Comparison of ENCODE assay signal across 40 cellular contexts in the genomic region with DNA sequence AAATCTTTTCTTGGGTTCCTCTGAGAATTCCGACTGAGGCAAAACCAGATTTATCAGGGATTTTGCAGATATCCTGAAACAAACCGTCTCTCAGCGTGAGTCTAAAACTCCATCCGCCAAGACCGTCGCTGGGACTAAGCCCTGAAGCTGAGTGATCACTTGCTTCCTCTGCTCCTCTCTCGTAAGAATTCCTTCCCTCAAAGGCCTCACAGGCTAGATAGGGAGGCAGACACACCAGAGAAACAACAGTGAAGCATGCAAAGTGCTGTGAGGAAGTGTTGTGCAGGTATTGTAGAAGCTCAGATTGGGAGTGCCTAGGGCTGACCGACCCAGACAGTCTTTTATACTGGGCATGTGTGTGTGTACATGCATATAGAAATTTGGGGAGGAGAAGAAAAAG.
"Had no signal": no experiment of that assay in that cellular context is flagged by ENCODE, and none has a peak within 500 bp of the region (broad histone marks: within the 10 kb centered on the region; RNA-seq: fewer than 3 reads in every experiment).

No MANE protein-coding gene starts in this region.

- FAIRE-seq: bronchial epithelial cell, TTC549 had no signal

- H3K36me3 ChIP-seq: ascending aorta, cardiac muscle cell had no signal

- H3K9me3 Mint-ChIP-seq: activated T-helper 1 cell treated with anti-CD3 and anti-CD28 coated beads, Interleukin-12 subunit alpha, Interleukin-12 subunit beta, Interleukin-2, Interleukin-4 antibody, amounts not matched to agents 30 ng/mL and 10 ng/mL and 1 ng/mL, durations not matched to agents 14 hours and 24 hours and 36 hours had no signal

- ATAC-seq: activated CD4-positive, alpha-beta T cell treated with anti-CD3 and anti-CD28 coated beads for 36 hours; activated CD4-positive, CD25-positive, alpha-beta regulatory T cell treated with anti-CD3 and anti-CD28 coated beads, Interleukin-2, amount 50 U/mL, for 24 hours; activated CD8-positive, alpha-beta memory T cell treated with anti-CD3 and anti-CD28 coated beads, Interleukin-2, amount 10 ng/mL, durations not matched to agents 7 days and 5 days; activated CD8-positive, alpha-beta T cell treated with anti-CD3 and anti-CD28 coated beads, Interleukin-2, amount 10 ng/mL, durations not matched to agents 7 days and 5 days; activated naive CD8-positive, alpha-beta T cell treated with anti-CD3 and anti-CD28 coated beads, Interleukin-2, amount 50 U/mL, for 24 hours; activated T-cell treated with anti-CD3 and anti-CD28 coated beads, Interleukin-2, amount 50 U/mL, for 72 hours; activated T-helper 17 cell treated with anti-CD3 and anti-CD28 coated beads, Interleukin-2, amount 50 U/mL, for 72 hours had no signal

- H3K9me3 ChIP-seq: ascending aorta had no signal

- H3K4me3 ChIP-seq: ascending aorta, cardiac muscle cell had no signal

- H3K4me3 Mint-ChIP-seq: activated CD4-positive, alpha-beta memory T cell treated with anti-CD3 and anti-CD28 coated beads, Interleukin-2, amount 10 ng/mL, durations not matched to agents 7 days and 5 days; activated CD4-positive, alpha-beta T cell treated with anti-CD3 and anti-CD28 coated beads for 36 hours; activated CD4-positive, alpha-beta T cell treated with anti-CD3 and anti-CD28 coated beads, Interleukin-2, amount 10 ng/mL, durations not matched to agents 7 days and 5 days; activated CD8-positive, alpha-beta memory T cell treated with anti-CD3 and anti-CD28 coated beads, Interleukin-2, amount 10 ng/mL, durations not matched to agents 7 days and 5 days; activated CD8-positive, alpha-beta T cell treated with anti-CD3 and anti-CD28 coated beads, Interleukin-2, amount 10 ng/mL, durations not matched to agents 7 days and 5 days; activated naive CD4-positive, alpha-beta T cell treated with anti-CD3 and anti-CD28 coated beads, Interleukin-2, amount 10 ng/mL, durations not matched to agents 7 days and 5 days; activated naive CD4-positive, alpha-beta T cell treated with anti-CD3 and anti-CD28 coated beads, Interleukin-2, amount 50 U/mL, for 24 hours; activated naive CD8-positive, alpha-beta T cell; activated naive CD8-positive, alpha-beta T cell treated with anti-CD3 and anti-CD28 coated beads, Interleukin-2, amount 10 ng/mL, durations not matched to agents 7 days and 5 days; activated naive CD8-positive, alpha-beta T cell treated with anti-CD3 and anti-CD28 coated beads, Interleukin-2, amount 50 U/mL, for 24 hours; activated T-cell treated with anti-CD3 and anti-CD28 coated beads, Interleukin-2, amount 50 U/mL, for 24 hours; activated T-cell treated with anti-CD3 and anti-CD28 coated beads, Interleukin-2, amount 50 U/mL, for 72 hours; activated T-helper 1 cell treated with anti-CD3 and anti-CD28 coated beads, Interleukin-12 subunit alpha, Interleukin-12 subunit beta, Interleukin-2, Interleukin-4 antibody, amounts not matched to agents 30 ng/mL and 10 ng/mL and 1 ng/mL, durations not matched to agents 14 hours and 24 hours and 36 hours; activated T-helper 17 cell treated with anti-CD3 and anti-CD28 coated beads, Interleukin-2, amount 50 U/mL, for 72 hours; brain; central memory CD8-positive, alpha-beta T cell; T-helper 1 cell treated with Interleukin-12 subunit alpha and Interleukin-12 subunit beta and Interleukin-4 antibody, amounts not matched to agents 30 μg/mL and 1 μg/mL, for 36 hours; T-helper 2 cell treated with Interferon-gamma antibody and Interleukin-4, amounts not matched to agents 5 μg/mL and 100 μg/mL, for 36 hours had no signal

- H3K36me3 Mint-ChIP-seq: activated CD8-positive, alpha-beta memory T cell treated with anti-CD3 and anti-CD28 coated beads, Interleukin-2, amount 10 ng/mL, durations not matched to agents 7 days and 5 days; activated naive CD4-positive, alpha-beta T cell treated with anti-CD3 and anti-CD28 coated beads, Interleukin-2, amount 10 ng/mL, durations not matched to agents 7 days and 5 days; activated naive CD4-positive, alpha-beta T cell treated with anti-CD3 and anti-CD28 coated beads, Interleukin-2, amount 50 U/mL, for 24 hours; activated naive CD8-positive, alpha-beta T cell; activated naive CD8-positive, alpha-beta T cell treated with anti-CD3 and anti-CD28 coated beads, Interleukin-2, amount 10 ng/mL, durations not matched to agents 7 days and 5 days; brain had no signal

- H3K4me1 ChIP-seq: ascending aorta had no signal

- H3K27ac ChIP-seq: ascending aorta, cardiac muscle cell, VCaP had no signal

- H3K27ac Mint-ChIP-seq: activated CD4-positive, alpha-beta memory T cell treated with anti-CD3 and anti-CD28 coated beads, Interleukin-2, amount 10 ng/mL, durations not matched to agents 7 days and 5 days; activated CD4-positive, alpha-beta T cell treated with anti-CD3 and anti-CD28 coated beads for 36 hours; activated CD4-positive, alpha-beta T cell treated with anti-CD3 and anti-CD28 coated beads, Interleukin-2, amount 10 ng/mL, durations not matched to agents 7 days and 5 days; activated CD8-positive, alpha-beta memory T cell treated with anti-CD3 and anti-CD28 coated beads, Interleukin-2, amount 10 ng/mL, durations not matched to agents 7 days and 5 days; activated CD8-positive, alpha-beta T cell treated with anti-CD3 and anti-CD28 coated beads, Interleukin-2, amount 10 ng/mL, durations not matched to agents 7 days and 5 days; activated naive CD4-positive, alpha-beta T cell treated with anti-CD3 and anti-CD28 coated beads, Interleukin-2, amount 10 ng/mL, durations not matched to agents 7 days and 5 days; activated naive CD4-positive, alpha-beta T cell treated with anti-CD3 and anti-CD28 coated beads, Interleukin-2, amount 50 U/mL, for 24 hours; activated naive CD8-positive, alpha-beta T cell; activated naive CD8-positive, alpha-beta T cell treated with anti-CD3 and anti-CD28 coated beads, Interleukin-2, amount 10 ng/mL, durations not matched to agents 7 days and 5 days; activated naive CD8-positive, alpha-beta T cell treated with anti-CD3 and anti-CD28 coated beads, Interleukin-2, amount 50 U/mL, for 24 hours; activated T-cell treated with anti-CD3 and anti-CD28 coated beads, Interleukin-2, amount 50 U/mL, for 24 hours; activated T-cell treated with anti-CD3 and anti-CD28 coated beads, Interleukin-2, amount 50 U/mL, for 72 hours; activated T-helper 1 cell treated with anti-CD3 and anti-CD28 coated beads, Interleukin-12 subunit alpha, Interleukin-12 subunit beta, Interleukin-2, Interleukin-4 antibody, amounts not matched to agents 30 ng/mL and 10 ng/mL and 1 ng/mL, durations not matched to agents 14 hours and 24 hours and 36 hours; activated T-helper 17 cell treated with anti-CD3 and anti-CD28 coated beads, Interleukin-2, amount 50 U/mL, for 72 hours; brain; T-helper 1 cell treated with Interleukin-12 subunit alpha and Interleukin-12 subunit beta and Interleukin-4 antibody, amounts not matched to agents 30 μg/mL and 1 μg/mL, for 36 hours; T-helper 2 cell treated with Interferon-gamma antibody and Interleukin-4, amounts not matched to agents 5 μg/mL and 100 μg/mL, for 36 hours had no signal

- DNase-seq: activated CD4-positive, alpha-beta memory T cell treated with anti-CD3 and anti-CD28 coated beads, Interleukin-2, amount 10 ng/mL, durations not matched to agents 7 days and 5 days; activated CD4-positive, alpha-beta T cell treated with anti-CD3 and anti-CD28 coated beads for 1 hour; activated CD4-positive, alpha-beta T cell treated with anti-CD3 and anti-CD28 coated beads for 36 hours; activated CD4-positive, alpha-beta T cell treated with anti-CD3 and anti-CD28 coated beads for 48 hours; activated CD4-positive, alpha-beta T cell treated with anti-CD3 and anti-CD28 coated beads, Interleukin-2, amount 10 ng/mL, durations not matched to agents 7 days and 5 days; activated CD4-positive, alpha-beta T cell treated with anti-CD3 and anti-CD28 coated beads, Interleukin-2, amount 50 U/mL, for 48 hours; activated CD4-positive, CD25-positive, alpha-beta regulatory T cell; activated CD8-positive, alpha-beta memory T cell treated with anti-CD3 and anti-CD28 coated beads for 24 hours; activated CD8-positive, alpha-beta memory T cell treated with anti-CD3 and anti-CD28 coated beads, Interleukin-2, amount 10 ng/mL, durations not matched to agents 7 days and 5 days; activated CD8-positive, alpha-beta memory T cell treated with anti-CD3 and anti-CD28 coated beads, Interleukin-2, amount 50 U/mL, for 48 hours; activated CD8-positive, alpha-beta T cell treated with anti-CD3 and anti-CD28 coated beads, Interleukin-2, amount 10 ng/mL, durations not matched to agents 7 days and 5 days; activated effector memory CD4-positive, alpha-beta T cell treated with anti-CD3 and anti-CD28 coated beads, Interleukin-2, amount 50 U/mL, for 16 hours; activated gamma-delta T cell treated with Interleukin-2 at 50 U/mL for 16 hours; activated naive CD4-positive, alpha-beta T cell treated with anti-CD3 and anti-CD28 coated beads, Interleukin-2, amount 10 ng/mL, durations not matched to agents 7 days and 5 days; activated naive CD4-positive, alpha-beta T cell treated with Interleukin-2 at 50 U/mL for 16 hours; activated naive CD8-positive, alpha-beta T cell treated with anti-CD3 and anti-CD28 coated beads, Interleukin-2, amount 10 ng/mL, durations not matched to agents 7 days and 5 days; activated naive CD8-positive, alpha-beta T cell treated with anti-CD3 and anti-CD28 coated beads, Interleukin-2, amount 50 U/mL, for 24 hours; activated T-cell treated with anti-CD3 and anti-CD28 coated beads, Interleukin-2, amount 50 U/mL, for 24 hours; activated T-cell treated with anti-CD3 and anti-CD28 coated beads, Interleukin-2, amount 50 U/mL, for 72 hours; amygdala; anterior cingulate cortex; caudate nucleus; cerebellar nuclear complex; T-helper 1 cell; T-helper 2 cell; T-helper 9 cell had no signal

- H3K27me3 ChIP-seq: ascending aorta, cardiac muscle cell had no signal

- H3K4me1 Mint-ChIP-seq: activated CD4-positive, alpha-beta memory T cell treated with anti-CD3 and anti-CD28 coated beads, Interleukin-2, amount 10 ng/mL, durations not matched to agents 7 days and 5 days; activated CD4-positive, alpha-beta T cell treated with anti-CD3 and anti-CD28 coated beads for 36 hours; activated CD4-positive, alpha-beta T cell treated with anti-CD3 and anti-CD28 coated beads, Interleukin-2, amount 10 ng/mL, durations not matched to agents 7 days and 5 days; activated CD8-positive, alpha-beta memory T cell treated with anti-CD3 and anti-CD28 coated beads, Interleukin-2, amount 10 ng/mL, durations not matched to agents 7 days and 5 days; activated naive CD4-positive, alpha-beta T cell treated with anti-CD3 and anti-CD28 coated beads, Interleukin-2, amount 10 ng/mL, durations not matched to agents 7 days and 5 days; activated naive CD4-positive, alpha-beta T cell treated with anti-CD3 and anti-CD28 coated beads, Interleukin-2, amount 50 U/mL, for 24 hours; activated naive CD8-positive, alpha-beta T cell treated with anti-CD3 and anti-CD28 coated beads, Interleukin-2, amount 10 ng/mL, durations not matched to agents 7 days and 5 days; activated naive CD8-positive, alpha-beta T cell treated with anti-CD3 and anti-CD28 coated beads, Interleukin-2, amount 50 U/mL, for 24 hours; activated T-helper 17 cell treated with anti-CD3 and anti-CD28 coated beads, Interleukin-2, amount 50 U/mL, for 72 hours; central memory CD8-positive, alpha-beta T cell had no signal

- H3K27me3 Mint-ChIP-seq: activated CD4-positive, alpha-beta memory T cell treated with anti-CD3 and anti-CD28 coated beads, Interleukin-2, amount 10 ng/mL, durations not matched to agents 7 days and 5 days; activated CD4-positive, alpha-beta T cell treated with anti-CD3 and anti-CD28 coated beads for 36 hours; activated CD4-positive, alpha-beta T cell treated with anti-CD3 and anti-CD28 coated beads, Interleukin-2, amount 10 ng/mL, durations not matched to agents 7 days and 5 days; activated CD8-positive, alpha-beta memory T cell treated with anti-CD3 and anti-CD28 coated beads, Interleukin-2, amount 10 ng/mL, durations not matched to agents 7 days and 5 days; activated naive CD4-positive, alpha-beta T cell treated with anti-CD3 and anti-CD28 coated beads, Interleukin-2, amount 10 ng/mL, durations not matched to agents 7 days and 5 days; activated naive CD4-positive, alpha-beta T cell treated with anti-CD3 and anti-CD28 coated beads, Interleukin-2, amount 50 U/mL, for 24 hours; activated naive CD8-positive, alpha-beta T cell; activated naive CD8-positive, alpha-beta T cell treated with anti-CD3 and anti-CD28 coated beads, Interleukin-2, amount 10 ng/mL, durations not matched to agents 7 days and 5 days; activated naive CD8-positive, alpha-beta T cell treated with anti-CD3 and anti-CD28 coated beads, Interleukin-2, amount 50 U/mL, for 24 hours; activated T-cell treated with anti-CD3 and anti-CD28 coated beads, Interleukin-2, amount 50 U/mL, for 24 hours; activated T-helper 17 cell treated with anti-CD3 and anti-CD28 coated beads, Interleukin-2, amount 50 U/mL, for 72 hours; central memory CD8-positive, alpha-beta T cell had no signal
